ENCODE assay signal across 19 cellular contexts in genomic region chr3:58037141-58037910, GRCh38. TPM values are rescaled to one million over a fixed set of nuclear protein-coding genes. Genes with fewer than 3 reads are reported as not detected.
DNase-seq lines count a peak whose midpoint lies in the region; ATAC-seq and TF ChIP-seq lines count a peak whose summit lies in the region.
"Had no signal": no experiment of that assay in that cellular context is flagged by ENCODE, and none has a peak within 500 bp of the region (broad histone marks: within the 10 kb centered on the region; RNA-seq: fewer than 3 reads in every experiment).

No MANE protein-coding gene starts in this region.

- TF ChIP-seq POLR2A in esophagus muscularis mucosa (IDR thresholded peaks at IDR 0.05; ENCODE audit: low read depth) = no peak
- TF ChIP-seq POLR2A in right lobe of liver (IDR thresholded peaks at IDR 0.05) = no peak

- no peaks in the 10 kb centered on the region for H3K27me3 Mint-ChIP-seq in activated CD4-positive, alpha-beta T cell treated with anti-CD3 and anti-CD28 coated beads, Interleukin-2, amount 10 ng/mL, durations not matched to agents 24 days and 14 days
- H3K27me3 Mint-ChIP-seq: activated B cell treated with CpG ODN at 0.5 μM for 24 hours, T-cell had no signal

- peak overlapping the region; percentile 96 for H3K27ac ChIP-seq in Panc1 (ENCODE audit: low read length)
- peak overlapping the region in 3 of 4 donors; percentile 9 to 86 (median 79) for H3K27ac ChIP-seq in esophagus muscularis mucosa (replicated peaks in 1 of 4)
- H3K27ac ChIP-seq in smooth muscle cell (ENCODE audit: low read depth) = peak overlapping the region; percentile 13
- no peak overlapping the region for H3K27ac ChIP-seq in right lobe of liver
- H3K27ac ChIP-seq: BLaER1, psoas muscle had no signal

- no peaks in the 10 kb centered on the region for H3K9me3 Mint-ChIP-seq in activated CD4-positive, alpha-beta T cell treated with anti-CD3 and anti-CD28 coated beads, Interleukin-2, amount 10 ng/mL, durations not matched to agents 24 days and 14 days
- H3K9me3 Mint-ChIP-seq: activated B cell treated with CpG ODN at 0.5 μM for 24 hours; activated naive CD4-positive, alpha-beta T cell treated with anti-CD3 and anti-CD28 coated beads for 36 hours; T-cell had no signal

- no peak for DNase-seq in activated CD4-positive, alpha-beta T cell treated with anti-CD3 and anti-CD28 coated beads, Interleukin-2, amount 10 ng/mL, durations not matched to agents 24 days and 14 days
- no peak for DNase-seq in activated CD4-positive, alpha-beta T cell treated with anti-CD3 and anti-CD28 coated beads for 48 hours
- DNase-seq in Panc1 (ENCODE audit: low read depth, low spot score) (no peak), esophagus muscularis mucosa (ENCODE audit: extremely low spot score) (no peak), smooth muscle cell (lab: John Stamatoyannopoulos, UW; ENCODE audit: unreplicated experiment) (no peak), right lobe of liver (no peak), DMS 273 (lab: John Stamatoyannopoulos, UW; ENCODE audit: unreplicated experiment) (no peak)
- DNase-seq: activated B cell treated with CpG ODN at 0.5 μM for 24 hours; activated CD8-positive, alpha-beta memory T cell treated with anti-CD3 and anti-CD28 coated beads, Interleukin-2, amount 50 U/mL, for 4 hours; activated naive CD4-positive, alpha-beta T cell treated with anti-CD3 and anti-CD28 coated beads for 36 hours; DMS79; left ventricle myocardium superior; MM.1S; NCI-H1694; NCI-H2227 treated with DMSO at 0.1 percent for 48 hours; psoas muscle; T-cell had no signal

- peaks cover 96% of the 10 kb centered on the region for H3K79me2 ChIP-seq in smooth muscle cell (ENCODE audit: low read depth)

- H4K20me1 ChIP-seq in smooth muscle cell (ENCODE audit: low read depth) = peaks cover 75% of the 10 kb centered on the region

- H3K4me2 ChIP-seq in smooth muscle cell = no peak overlapping the region

- H3K9ac ChIP-seq in smooth muscle cell (ENCODE audit: low read depth) = no peak overlapping the region
- H3K9ac ChIP-seq: BLaER1 had no signal

- no peak for TF ChIP-seq EP300 in esophagus muscularis mucosa (IDR thresholded peaks at IDR 0.05)

- H3K9me3 ChIP-seq in Panc1 (ENCODE audit: control insufficient read depth, insufficient read depth, low read depth, low read length) (no peaks in the 10 kb centered on the region), esophagus muscularis mucosa (no peaks in the 10 kb centered on the region), smooth muscle cell (replicated peaks; ENCODE audit: low read depth) (no peaks in the 10 kb centered on the region), right lobe of liver (no peaks in the 10 kb centered on the region)
- H3K9me3 ChIP-seq: BLaER1, psoas muscle had no signal

- H3K4me1 Mint-ChIP-seq in activated CD4-positive, alpha-beta T cell treated with anti-CD3 and anti-CD28 coated beads, Interleukin-2, amount 10 ng/mL, durations not matched to agents 24 days and 14 days = peaks cover 63% of the 10 kb centered on the region

- no peak overlapping the region for H3K27ac Mint-ChIP-seq in activated CD4-positive, alpha-beta T cell treated with anti-CD3 and anti-CD28 coated beads, Interleukin-2, amount 10 ng/mL, durations not matched to agents 24 days and 14 days
- H3K27ac Mint-ChIP-seq: activated B cell treated with CpG ODN at 0.5 μM for 24 hours; activated naive CD4-positive, alpha-beta T cell treated with anti-CD3 and anti-CD28 coated beads for 36 hours; T-cell had no signal

- BruUV-seq in Panc1 (replicated peaks; lab: Mats Ljungman, UMichigan) = no TSS peak

- 89% methylated on average over 9 of the region's 13 CpGs for WGBS in esophagus muscularis mucosa
- WGBS in smooth muscle cell (ENCODE audit: low lambda C conversion rate) = 76% methylated on average over 13 of the region's 13 CpGs
- 87% methylated on average over 6 of the region's 13 CpGs for WGBS in right lobe of liver (ENCODE audit: insufficient coverage, low coverage, low lambda C conversion rate, missing lambda C conversion rate)

- in situ Hi-C loops in Panc1 (cut with HindIII; ENCODE audit: low pct_unique_long_range_greater_than_20kb, low sequenced_read_pairs) = no loop called here

- peaks cover 20% of the 10 kb centered on the region for H3F3A ChIP-seq in smooth muscle cell (ENCODE audit: low read depth)

- CTCF ChIA-PET in Panc1 (lab: Charles Lee) = no interaction called here

- TF ChIP-seq CTCF in Panc1 (IDR thresholded peaks at IDR 0.05) (no peak), esophagus muscularis mucosa (IDR thresholded peaks at IDR 0.05) (no peak), smooth muscle cell (IDR thresholded peaks at IDR 0.05; ENCODE audit: borderline replicate concordance, insufficient read depth, poor library complexity, severe bottlenecking) (no peak), right lobe of liver (IDR thresholded peaks at IDR 0.05) (no peak)

- no peaks in the 10 kb centered on the region for H3K36me3 ChIP-seq in Panc1 (ENCODE audit: control insufficient read depth, insufficient read depth, low read length)
- H3K36me3 ChIP-seq in esophagus muscularis mucosa = no peaks in the 10 kb centered on the region
- H3K36me3 ChIP-seq in smooth muscle cell (ENCODE audit: low read depth) = no peaks in the 10 kb centered on the region
- H3K36me3 ChIP-seq in right lobe of liver = no peaks in the 10 kb centered on the region
- H3K36me3 ChIP-seq: BLaER1 had no signal

- H3K27me3 ChIP-seq in Panc1 (ENCODE audit: control insufficient read depth, insufficient read depth, low read length) (no peaks in the 10 kb centered on the region), esophagus muscularis mucosa (no peaks in the 10 kb centered on the region), smooth muscle cell (ENCODE audit: low read depth) (no peaks in the 10 kb centered on the region), right lobe of liver (no peaks in the 10 kb centered on the region)
- H3K27me3 ChIP-seq: BLaER1 had no signal

- no peak overlapping the region for H3K4me3 ChIP-seq in Panc1 (ENCODE audit: low read depth in 2 of 2, low read length in 2 of 2)
- H3K4me3 ChIP-seq in esophagus muscularis mucosa = no peak overlapping the region
- no peak overlapping the region for H3K4me3 ChIP-seq in smooth muscle cell
- no peak overlapping the region for H3K4me3 ChIP-seq in right lobe of liver
- H3K4me3 ChIP-seq: BLaER1, psoas muscle had no signal

- POLR2A ChIA-PET in Panc1 (lab: Charles Lee) = interaction anchor here (0.6 to 1.2 kb wide), 2 partner anchors 9 to 15 kb away, joined by 3 read pairs; no protein-coding TSS in a partner anchor

- intact Hi-C loops in activated CD4-positive, alpha-beta T cell treated with anti-CD3 and anti-CD28 coated beads, Interleukin-2, amount 10 ng/mL, durations not matched to agents 24 days and 14 days (cut with micrococcal nuclease) = loop anchor here (5.0 kb wide), 1 partner anchor 40 kb away; no protein-coding TSS in a partner anchor
- intact Hi-C loops in Panc1 (cut with micrococcal nuclease; ENCODE audit: unreplicated experiment) (no loop called here), esophagus muscularis mucosa (cut with DNase I) (no loop called here), right lobe of liver (cut with DNase I) (no loop called here)

- no peak overlapping the region for H2AFZ ChIP-seq in smooth muscle cell (ENCODE audit: low read depth)

- H3K36me3 Mint-ChIP-seq in activated CD4-positive, alpha-beta T cell treated with anti-CD3 and anti-CD28 coated beads, Interleukin-2, amount 10 ng/mL, durations not matched to agents 24 days and 14 days (ENCODE audit: low read depth) = peaks cover 4% of the 10 kb centered on the region

- peak overlapping the region; percentile 37 for H3K4me3 Mint-ChIP-seq in activated CD4-positive, alpha-beta T cell treated with anti-CD3 and anti-CD28 coated beads, Interleukin-2, amount 10 ng/mL, durations not matched to agents 24 days and 14 days
- H3K4me3 Mint-ChIP-seq: activated B cell treated with CpG ODN at 0.5 μM for 24 hours; activated naive CD4-positive, alpha-beta T cell treated with anti-CD3 and anti-CD28 coated beads for 36 hours had no signal

- ATAC-seq in Panc1 = peak; percentile 25; the same call in 1 of the 2 replicates
- no peak for ATAC-seq in right lobe of liver
- ATAC-seq in HG03175 (IDR thresholded peaks at IDR 0.05; ENCODE audit: unreplicated experiment) = no peak
- ATAC-seq: left ventricle myocardium superior, psoas muscle, T-cell had no signal

- H3K4me1 ChIP-seq in Panc1 (ENCODE audit: control insufficient read depth, insufficient read depth, low read length) (peaks cover 88% of the 10 kb centered on the region), esophagus muscularis mucosa (peaks cover 21 to 96% (median 82%) of the 10 kb centered on the region in 4 donors), smooth muscle cell (ENCODE audit: low read depth) (peaks cover 36% of the 10 kb centered on the region), right lobe of liver (peaks cover 0 to 51% (median 18%) of the 10 kb centered on the region in 4 donors)
- H3K4me1 ChIP-seq: psoas muscle had no signal

RNA-seq across cellular contexts. Expression of gene FLNB, which starts 29.1 kb away (rescaled TPM):
- total RNA-seq in activated CD4-positive, alpha-beta T cell treated with anti-CD3 and anti-CD28 coated beads, Interleukin-2, amount 10 ng/mL, durations not matched to agents 24 days and 14 days = 22.8 and 23.9 TPM in 2 replicates
- total RNA-seq in Panc1 (2021; ENCODE audit: unreplicated experiment) (309 TPM), esophagus muscularis mucosa (100 to 1,000 TPM in 2 of 4 donors, 10 to 100 TPM in 2; 61.9 to 114 (median 89.9) TPM), smooth muscle cell (106 and 145 TPM in 2 replicates), right lobe of liver (100 to 1,000 TPM in 2 of 6 experiments, 10 to 100 TPM in 4; 48.4 to 109 (median 97.8) TPM)
- 366 TPM for polyA plus RNA-seq in Panc1 (2012; ENCODE audit: insufficient read length)
- polyA plus RNA-seq in smooth muscle cell = 52.7 and 85.9 TPM in 2 replicates

Comparison
In these comparisons a context has a peak if more than half of its experiments do, and no peak if none do; other contexts are left out.
1. H3K27ac ChIP-seq: peak in Panc1 (single experiment), esophagus muscularis mucosa (3 of 4) and smooth muscle cell (single experiment); none in right lobe of liver (0 of 3).